ENCODE assay signal across 8 cellular contexts in genomic region chr17:44110823-44111633, GRCh38. TPM values are rescaled to one million over a fixed set of nuclear protein-coding genes. Genes with fewer than 3 reads are reported as not detected.
A peak's percentile ranks its signal among the peaks of the same experiment; 100 is the strongest.
DNase-seq lines count a peak whose midpoint lies in the region; ATAC-seq and TF ChIP-seq lines count a peak whose summit lies in the region.

No MANE protein-coding gene starts in this region.

- H3K36me3 Mint-ChIP-seq in T-helper 2 cell treated with Interferon-gamma antibody and Interleukin-4, amounts not matched to agents 5 μg/mL and 100 μg/mL, for 36 hours (ENCODE audit: low read depth): no peaks in the 10 kb centered on the region
- peaks cover 12% of the 10 kb centered on the region for H3K36me3 Mint-ChIP-seq in MCF 10A (ENCODE audit: insufficient read depth, unreplicated experiment)

- H3K27ac ChIP-seq in skin epidermis: peak overlapping the region in 20 of 21 experiments; percentile 39 to 88 (median 72)

- POLR2A ChIA-PET in MCF 10A (lab: Yijun Ruan, JAX): interaction anchor here (0.6 to 1.1 kb wide), 5 partner anchors 11 to 393 kb away, joined by 3 to 8 read pairs (median 3); partner anchors contain the start of gene LSM12

- DNase-seq in CMK (ENCODE audit: low read depth) (peak; percentile 89), GOT3 (lab: John Stamatoyannopoulos, UW) (peak; percentile 62), NCI-H1694 (lab: John Stamatoyannopoulos, UW) (peak; percentile 93), MCF 10A (ENCODE audit: unreplicated experiment) (peak; percentile 84), iPS-NIHi11 (ENCODE audit: low spot score) (peak; percentile 91)
- peak; percentile 25 for DNase-seq in T-helper 2 cell treated with Interferon-gamma antibody and Interleukin-4, amounts not matched to agents 5 μg/mL and 100 μg/mL, for 36 hours (ENCODE audit: low spot score)

- CTCF ChIA-PET in MCF 10A (lab: Yijun Ruan, JAX): interaction anchor here (0.6 to 0.9 kb wide), 2 partner anchors 62 to 167 kb away, joined by 3 read pairs; no protein-coding TSS in a partner anchor

- no peak for TF ChIP-seq CTCF in MCF 10A (IDR thresholded peaks at IDR 0.05; ENCODE audit: unreplicated experiment)

- no peak for ATAC-seq in HG02623 (IDR thresholded peaks at IDR 0.05; ENCODE audit: unreplicated experiment)

- no peak overlapping the region for H3K27ac Mint-ChIP-seq in T-helper 2 cell treated with Interferon-gamma antibody and Interleukin-4, amounts not matched to agents 5 μg/mL and 100 μg/mL, for 36 hours
- H3K27ac Mint-ChIP-seq in MCF 10A (ENCODE audit: low read depth, unreplicated experiment): no peak overlapping the region

- peak overlapping the region; percentile 24 to 38 (median 32) for H3K4me3 ChIP-seq in skin epidermis

- intact Hi-C loops in MCF 10A (cut with micrococcal nuclease): no loop called here

- H3K27me3 Mint-ChIP-seq in T-helper 2 cell treated with Interferon-gamma antibody and Interleukin-4, amounts not matched to agents 5 μg/mL and 100 μg/mL, for 36 hours (ENCODE audit: low read depth): no peaks in the 10 kb centered on the region
- no peaks in the 10 kb centered on the region for H3K27me3 Mint-ChIP-seq in MCF 10A (ENCODE audit: insufficient read depth, unreplicated experiment)

- no peak overlapping the region for H3K4me3 Mint-ChIP-seq in T-helper 2 cell treated with Interferon-gamma antibody and Interleukin-4, amounts not matched to agents 5 μg/mL and 100 μg/mL, for 36 hours
- no peak overlapping the region for H3K4me3 Mint-ChIP-seq in MCF 10A (ENCODE audit: unreplicated experiment)

- BruUV-seq in MCF 10A (replicated peaks; lab: Mats Ljungman, UMichigan): no TSS peak

- peaks cover 3% of the 10 kb centered on the region for H3K4me1 Mint-ChIP-seq in T-helper 2 cell treated with Interferon-gamma antibody and Interleukin-4, amounts not matched to agents 5 μg/mL and 100 μg/mL, for 36 hours (ENCODE audit: low read depth)
- peaks cover 11% of the 10 kb centered on the region for H3K4me1 Mint-ChIP-seq in MCF 10A (ENCODE audit: insufficient read depth, unreplicated experiment)

- H3K9me3 Mint-ChIP-seq in T-helper 2 cell treated with Interferon-gamma antibody and Interleukin-4, amounts not matched to agents 5 μg/mL and 100 μg/mL, for 36 hours: no peaks in the 10 kb centered on the region
- no peaks in the 10 kb centered on the region for H3K9me3 Mint-ChIP-seq in MCF 10A (ENCODE audit: unreplicated experiment)

RNA-seq across cellular contexts. Expression of gene HDAC5, which starts 12.4 kb away (rescaled TPM):
- 12.1 TPM in 2 replicates for total RNA-seq in MCF 10A (2022)

RNA-seq across cellular contexts. Expression of gene HROB, which starts 30.7 kb away (rescaled TPM):
- total RNA-seq in MCF 10A (2022): 5.4 and 6.7 TPM in 2 replicates

RNA-seq across cellular contexts. Expression of gene G6PC3, which starts 40.5 kb away (rescaled TPM):
- total RNA-seq in MCF 10A (2022): 70.6 and 89.4 TPM in 2 replicates

RNA-seq across cellular contexts. Expression of gene LSM12, which starts 44.6 kb away (rescaled TPM):
- total RNA-seq in MCF 10A (2022): 87.9 and 101 TPM in 2 replicates

RNA-seq across cellular contexts. Expression of gene ASB16, which starts 59.5 kb away (rescaled TPM):
- not detected in 2 replicates for total RNA-seq in MCF 10A (2022)

Comparison
In these comparisons a context has a peak if more than half of its experiments do, and no peak if none do; other contexts are left out.
1. DNase-seq: peak in every context shown above with its lines; median percentile 93 in NCI-H1694; 91 in iPS-NIHi11; 89 in CMK; 84 in MCF 10A; 62 in GOT3; 25 in T-helper 2 cell treated with Interferon-gamma antibody and Interleukin-4, amounts not matched to agents 5 μg/mL and 100 μg/mL, for 36 hours.